8 cellular contexts compared by ENCODE assay signal in genomic region chr5:178234753-178235599, GRCh38. TPM values are rescaled to one million over a fixed set of nuclear protein-coding genes. Genes with fewer than 3 reads are reported as not detected.
A peak's percentile ranks its signal among the peaks of the same experiment; 100 is the strongest.
DNase-seq lines count a peak whose midpoint lies in the region; ATAC-seq and TF ChIP-seq lines count a peak whose summit lies in the region.

No MANE protein-coding gene starts in this region.

- H3K27me3 Mint-ChIP-seq in activated CD8-positive, alpha-beta T cell treated with anti-CD3 and anti-CD28 coated beads, Interleukin-2, amount 10 ng/mL, durations not matched to agents 7 days and 5 days (ENCODE audit: low read depth) = no peaks in the 10 kb centered on the region

- H3K27ac Mint-ChIP-seq in activated CD8-positive, alpha-beta T cell treated with anti-CD3 and anti-CD28 coated beads, Interleukin-2, amount 10 ng/mL, durations not matched to agents 7 days and 5 days = peak overlapping the region; percentile 65

- H3K27ac ChIP-seq in AG04450 (ENCODE audit: low read depth, low read length) = no peak overlapping the region

- H3K9me3 Mint-ChIP-seq in activated CD8-positive, alpha-beta T cell treated with anti-CD3 and anti-CD28 coated beads, Interleukin-2, amount 10 ng/mL, durations not matched to agents 7 days and 5 days (ENCODE audit: insufficient read depth) = no peaks in the 10 kb centered on the region

- peaks cover 22% of the 10 kb centered on the region for H3K36me3 Mint-ChIP-seq in activated CD8-positive, alpha-beta T cell treated with anti-CD3 and anti-CD28 coated beads, Interleukin-2, amount 10 ng/mL, durations not matched to agents 7 days and 5 days (ENCODE audit: low read depth)

- H3K4me3 ChIP-seq in AG04450 (ENCODE audit: low read depth, low read length) = no peak overlapping the region

- no peak for DNase-seq in AG04450 (ENCODE audit: low read depth, low spot score)
- peak; percentile 87 for DNase-seq in GM13977 (ENCODE audit: low spot score)
- DNase-seq in NCI-H82 treated with DMSO at 0.1 percent for 48 hours (lab: John Stamatoyannopoulos, UW; ENCODE audit: unreplicated experiment) = peak; percentile 20
- peak; percentile 90 for DNase-seq in activated CD8-positive, alpha-beta T cell treated with anti-CD3 and anti-CD28 coated beads, Interleukin-2, amount 10 ng/mL, durations not matched to agents 7 days and 5 days
- peak; percentile 74 for DNase-seq in effector CD8-positive, alpha-beta T cell (lab: John Stamatoyannopoulos, UW)
- peak; percentile 40 for DNase-seq in middle frontal gyrus (ENCODE audit: extremely low spot score, low spot score)
- peak; percentile 63 to 67 for DNase-seq in stimulated activated CD8-positive, alpha-beta memory T cell treated with anti-CD3 and anti-CD28 coated beads, Interleukin-4, amount 100 ng/mL, for 1 hour (ENCODE audit: low read depth in 2 of 2, low spot score in 1 of 2)

- peak; percentile 71 for TF ChIP-seq CTCF in AG04450 (IDR thresholded peaks at IDR 0.05; ENCODE audit: low read depth, low read length)
- TF ChIP-seq CTCF in GM13977 (IDR thresholded peaks at IDR 0.05; ENCODE audit: extremely low read depth, insufficient read depth, missing control alignments) = peak; percentile 88

- peaks cover 84% of the 10 kb centered on the region for H3K4me1 Mint-ChIP-seq in activated CD8-positive, alpha-beta T cell treated with anti-CD3 and anti-CD28 coated beads, Interleukin-2, amount 10 ng/mL, durations not matched to agents 7 days and 5 days (ENCODE audit: low read depth)

- H3K4me3 Mint-ChIP-seq in activated CD8-positive, alpha-beta T cell treated with anti-CD3 and anti-CD28 coated beads, Interleukin-2, amount 10 ng/mL, durations not matched to agents 7 days and 5 days = no peak overlapping the region

- CTCF ChIA-PET in AG04450 (lab: Charles Lee) = interaction anchor here (0.5 to 1.6 kb wide), 12 partner anchors 9 to 366 kb away, joined by 3 to 10 read pairs (median 6); partner anchors contain the start of gene COL23A1
- CTCF ChIA-PET in activated CD8-positive, alpha-beta T cell treated with anti-CD3 and anti-CD28 coated beads, Interleukin-2, amount 10 ng/mL, durations not matched to agents 7 days and 5 days (lab: Charles Lee) = interaction anchor here (0.7 to 2.4 kb wide), 22 partner anchors 8 to 390 kb away, joined by 3 to 22 read pairs (median 4); partner anchors contain the start of gene HNRNPAB

- in situ Hi-C loops in GM13977 (cut with MboI; ENCODE audit: low pct_unique_long_range_greater_than_20kb, low sequenced_read_pairs, unreplicated experiment) = no loop called here

- POLR2A ChIA-PET in AG04450 (lab: Yijun Ruan, JAX) = interaction anchor here (0.7 to 1.0 kb wide), 2 partner anchors 31 to 1389 kb away, joined by 3 to 7 read pairs; partner anchors contain the start of genes HNRNPAB and HNRNPH1
- POLR2A ChIA-PET in activated CD8-positive, alpha-beta T cell treated with anti-CD3 and anti-CD28 coated beads, Interleukin-2, amount 10 ng/mL, durations not matched to agents 7 days and 5 days (lab: Charles Lee) = interaction anchor here (0.8 to 1.2 kb wide), 3 partner anchors 29 to 932 kb away, joined by 3 to 4 read pairs (median 3); partner anchors contain the start of gene HNRNPAB

- no peaks in the 10 kb centered on the region; the same call in 1 of the 2 replicates for H3K9me3 ChIP-seq in AG04450 (ENCODE audit: control insufficient read depth, insufficient read depth, low read length)

- H3K27me3 ChIP-seq in AG04450 (ENCODE audit: control insufficient read depth, insufficient read depth, low read length) = no peaks in the 10 kb centered on the region

- peak; percentile 23 for ATAC-seq in activated CD8-positive, alpha-beta T cell treated with anti-CD3 and anti-CD28 coated beads, Interleukin-2, amount 10 ng/mL, durations not matched to agents 7 days and 5 days
- no peak for ATAC-seq in GM18502 (IDR thresholded peaks at IDR 0.05; ENCODE audit: poor library complexity, unreplicated experiment)

RNA-seq across cellular contexts. Expression of gene PHYKPL, which starts 2.4 kb away (rescaled TPM):
- 33.4 and 36.0 TPM in 2 replicates for polyA plus RNA-seq in AG04450 (2011; rRNA removed)
- polyA minus RNA-seq in AG04450 (2011; rRNA and poly(A)+ RNA removed) = 58.1 and 68.2 TPM in 2 replicates
- total RNA-seq in activated CD8-positive, alpha-beta T cell treated with anti-CD3 and anti-CD28 coated beads, Interleukin-2, amount 10 ng/mL, durations not matched to agents 7 days and 5 days = 100 to 1,000 TPM; 125 to 126 TPM

RNA-seq across cellular contexts. Expression of gene HNRNPAB, which starts 30.6 kb away (rescaled TPM):
- polyA plus RNA-seq in AG04450 (2011; rRNA removed) = 90.9 and 102 TPM in 2 replicates
- polyA minus RNA-seq in AG04450 (2011; rRNA and poly(A)+ RNA removed) = 39.4 and 45.6 TPM in 2 replicates
- 100 to 1,000 TPM; 335 to 336 TPM for total RNA-seq in activated CD8-positive, alpha-beta T cell treated with anti-CD3 and anti-CD28 coated beads, Interleukin-2, amount 10 ng/mL, durations not matched to agents 7 days and 5 days

RNA-seq across cellular contexts. Expression of gene GMCL2, which starts 47.8 kb away (rescaled TPM):
- not detected in 2 replicates for polyA plus RNA-seq in AG04450 (2011; rRNA removed)
- polyA minus RNA-seq in AG04450 (2011; rRNA and poly(A)+ RNA removed) = not detected in 2 replicates
- total RNA-seq in activated CD8-positive, alpha-beta T cell treated with anti-CD3 and anti-CD28 coated beads, Interleukin-2, amount 10 ng/mL, durations not matched to agents 7 days and 5 days = not detected
